13 cellular contexts compared by ENCODE assay signal in genomic region chr4:153766758-153767157, GRCh38. TPM values are rescaled to one million over a fixed set of nuclear protein-coding genes. Genes with fewer than 3 reads are reported as not detected.
"Had no signal": no experiment of that assay in that cellular context is flagged by ENCODE, and none has a peak within 500 bp of the region (broad histone marks: within the 10 kb centered on the region; RNA-seq: fewer than 3 reads in every experiment).

No MANE protein-coding gene starts in this region.

- H3K4me3 ChIP-seq: GM23248, HAP-1 had no signal

- DNase-seq: GM23248, GOT3, HFFc6, Karpas-422, KBM-7 had no signal

- H3K9me3 Mint-ChIP-seq: HFFc6 had no signal

- FAIRE-seq: H54, HepG2 had no signal

- ATAC-seq: HCT116, HepG2 had no signal

- H3K36me3 ChIP-seq: HAP-1 had no signal

- H3K9ac ChIP-seq: GM23248, KMS-11 had no signal

- H3K27ac Mint-ChIP-seq: HFFc6 had no signal

- H3K4me2 ChIP-seq: KMS-11 had no signal

- H3K4me3 Mint-ChIP-seq: HFFc6 had no signal

- H3K9me3 ChIP-seq: HAP-1 had no signal

- H3K27ac ChIP-seq: GM23248, HL-60, KMS-11 had no signal

- H2AFZ ChIP-seq: GM23248 had no signal

RNA-seq across cellular contexts. Expression of gene RNF175, which starts 6.9 kb away (rescaled TPM):
- total RNA-seq: GM23248, HepG2, HFFc6, HT1080, LHCN-M2 had no signal
- polyA plus RNA-seq: GM23248, HepG2 had no signal

RNA-seq across cellular contexts. Expression of gene SFRP2, which starts 22.1 kb away (rescaled TPM):
- total RNA-seq: HepG2, HFFc6, HT1080, LHCN-M2 had no signal
- polyA plus RNA-seq: HepG2 had no signal
